In genomic region chr14:48628870-48629269, GRCh38 we compare ENCODE assay signal across 15 cellular contexts.
DNase-seq lines count a peak whose midpoint lies in the region; ATAC-seq and TF ChIP-seq lines count a peak whose summit lies in the region.
"Had no signal": no experiment of that assay in that cellular context is flagged by ENCODE, and none has a peak within 500 bp of the region (broad histone marks: within the 10 kb centered on the region; RNA-seq: fewer than 3 reads in every experiment).

No MANE protein-coding gene starts in this region.

- H3K4me3 Mint-ChIP-seq in glutamatergic neuron (ENCODE audit: unreplicated experiment): no peak overlapping the region
- H3K4me3 Mint-ChIP-seq: CD4-positive, CD25-positive, alpha-beta regulatory T cell; HFFc6 had no signal

- TF ChIP-seq CTCF in glutamatergic neuron (IDR thresholded peaks at IDR 0.05; ENCODE audit: partially characterized antibody, unreplicated experiment): no peak

- peak overlapping the region; percentile 53 for H3K27ac Mint-ChIP-seq in glutamatergic neuron (ENCODE audit: unreplicated experiment)
- H3K27ac Mint-ChIP-seq: CD4-positive, CD25-positive, alpha-beta regulatory T cell; HFFc6 had no signal

- ATAC-seq in GM18868 (IDR thresholded peaks at IDR 0.05; ENCODE audit: unreplicated experiment): peak; percentile 76
- peak; percentile 69 for ATAC-seq in HG03103 (IDR thresholded peaks at IDR 0.05; ENCODE audit: low read depth, unreplicated experiment)
- no peak for ATAC-seq in HG03565 (IDR thresholded peaks at IDR 0.05; ENCODE audit: unreplicated experiment)

- DNase-seq in NAMALWA (ENCODE audit: low spot score): peak; percentile 5
- DNase-seq in glutamatergic neuron: no peak
- no peak for DNase-seq in DMS153 (lab: John Stamatoyannopoulos, UW)
- DNase-seq in occipital lobe (lab: John Stamatoyannopoulos, UW): no peak
- DNase-seq: Caco-2; CD4-positive, CD25-positive, alpha-beta regulatory T cell; HFFc6; NCI-H1105 treated with DMSO at 0.1 percent for 48 hours; NCI-H1694 treated with DMSO at 0.1 percent for 48 hours; NCI-H226; NCI-H524 treated with DMSO at 0.1 percent for 48 hours; SW 1271 had no signal

- H3K36me3 Mint-ChIP-seq in glutamatergic neuron (ENCODE audit: unreplicated experiment): no peaks in the 10 kb centered on the region
- H3K36me3 Mint-ChIP-seq: CD4-positive, CD25-positive, alpha-beta regulatory T cell had no signal

- H3K4me1 Mint-ChIP-seq in glutamatergic neuron (ENCODE audit: low read depth, unreplicated experiment): peaks cover 5% of the 10 kb centered on the region
- H3K4me1 Mint-ChIP-seq: CD4-positive, CD25-positive, alpha-beta regulatory T cell had no signal

- no peaks in the 10 kb centered on the region for H3K9me3 Mint-ChIP-seq in glutamatergic neuron (ENCODE audit: unreplicated experiment)

- no peaks in the 10 kb centered on the region for H3K27me3 Mint-ChIP-seq in glutamatergic neuron (ENCODE audit: unreplicated experiment)
- H3K27me3 Mint-ChIP-seq: CD4-positive, CD25-positive, alpha-beta regulatory T cell had no signal
